ENCODE assay signal across 6 cellular contexts in the genomic region with DNA sequence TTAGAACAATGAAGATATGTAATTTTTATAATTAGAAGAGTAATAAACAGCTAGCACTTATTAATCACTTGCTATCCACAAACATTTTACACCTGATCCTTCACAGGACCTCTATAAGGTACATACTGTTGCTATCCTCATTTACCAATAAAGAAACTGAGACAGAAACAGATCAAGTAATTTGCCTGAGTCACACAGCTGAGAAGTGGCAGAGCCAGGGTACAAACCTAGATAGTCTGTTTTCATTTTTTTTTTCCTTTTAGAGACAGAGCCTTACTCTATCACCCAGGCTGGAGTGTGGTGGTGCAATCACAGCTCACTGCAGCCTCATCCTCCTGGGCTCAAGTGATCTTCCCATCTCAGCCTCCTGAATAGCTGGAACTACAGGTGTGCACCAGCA.
"Had no signal": no experiment of that assay in that cellular context is flagged by ENCODE, and none has a peak within 500 bp of the region (broad histone marks: within the 10 kb centered on the region; RNA-seq: fewer than 3 reads in every experiment).

No MANE protein-coding gene starts in this region.

- DNase-seq: IMR-90, KBM-7, KG1 had no signal

- H3K4me3 ChIP-seq: K562 had no signal

- ATAC-seq: HepG2, K562 had no signal

- H3K27ac ChIP-seq: HL-60 had no signal
